In the genomic region with DNA sequence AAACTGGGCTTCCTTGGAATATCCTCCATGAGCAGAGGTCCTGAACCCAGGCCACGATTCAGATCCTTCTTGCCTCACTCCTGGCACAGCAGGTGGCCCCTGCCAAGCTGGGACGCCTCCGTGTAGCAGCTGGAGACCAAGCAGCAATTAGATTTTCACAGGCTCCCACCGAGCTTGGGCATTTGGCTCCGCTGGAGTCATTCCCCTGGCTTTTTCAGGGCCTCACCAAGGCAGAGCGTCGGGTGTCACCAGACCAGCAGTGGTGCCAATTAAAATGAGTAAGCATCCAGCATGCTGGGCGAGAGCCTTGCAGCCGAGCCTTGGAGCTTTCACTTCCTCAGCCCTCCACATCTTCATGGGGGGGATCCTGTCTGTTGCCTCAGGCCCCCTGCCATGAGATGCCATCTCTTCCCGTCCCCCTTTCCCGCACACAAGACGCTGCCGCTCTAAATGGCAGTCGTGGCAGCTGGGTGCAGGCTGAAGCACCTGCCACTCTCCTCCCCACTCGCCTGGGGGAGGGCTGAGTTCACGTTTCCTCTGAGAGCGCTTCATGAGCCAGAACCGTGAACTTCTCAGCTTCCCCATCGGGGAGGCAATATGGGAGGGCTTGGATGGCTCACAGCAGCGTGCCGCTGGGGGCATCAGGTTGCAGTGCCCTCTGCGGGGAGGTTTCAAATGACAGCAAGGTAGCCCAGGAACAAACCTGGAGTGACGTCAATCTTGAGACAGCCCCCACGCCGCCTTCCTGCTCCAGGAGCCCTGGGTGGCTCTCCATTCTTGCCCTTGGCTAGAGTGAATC, we compare ENCODE assay signal across 1 cellular context.
TF ChIP-seq lines count a peak whose summit lies in the region.

No MANE protein-coding gene starts in this region.

TF ChIP-seq in GM12878, 131 proteins besides CTCF, POLR2A, EP300 and RAD21 (continued from another document and continues in another):
- TF ChIP-seq HCFC1 (IDR thresholded peaks at IDR 0.05; ENCODE audit: low read length) = no peak; the same call in 1 of the 2 replicates
- TF ChIP-seq FOXM1 (IDR thresholded peaks at IDR 0.05; ENCODE audit: low read depth, low read length) = no peak
- no peak for TF ChIP-seq GABPA (IDR thresholded peaks at IDR 0.05; ENCODE audit: low read depth)
- no peak for TF ChIP-seq POU2F2 (IDR thresholded peaks at IDR 0.05; ENCODE audit: borderline replicate concordance, low read depth, low read length)
- TF ChIP-seq ZBED1 (IDR thresholded peaks at IDR 0.05; ENCODE audit: borderline replicate concordance) = no peak
- TF ChIP-seq, protein P1, sequence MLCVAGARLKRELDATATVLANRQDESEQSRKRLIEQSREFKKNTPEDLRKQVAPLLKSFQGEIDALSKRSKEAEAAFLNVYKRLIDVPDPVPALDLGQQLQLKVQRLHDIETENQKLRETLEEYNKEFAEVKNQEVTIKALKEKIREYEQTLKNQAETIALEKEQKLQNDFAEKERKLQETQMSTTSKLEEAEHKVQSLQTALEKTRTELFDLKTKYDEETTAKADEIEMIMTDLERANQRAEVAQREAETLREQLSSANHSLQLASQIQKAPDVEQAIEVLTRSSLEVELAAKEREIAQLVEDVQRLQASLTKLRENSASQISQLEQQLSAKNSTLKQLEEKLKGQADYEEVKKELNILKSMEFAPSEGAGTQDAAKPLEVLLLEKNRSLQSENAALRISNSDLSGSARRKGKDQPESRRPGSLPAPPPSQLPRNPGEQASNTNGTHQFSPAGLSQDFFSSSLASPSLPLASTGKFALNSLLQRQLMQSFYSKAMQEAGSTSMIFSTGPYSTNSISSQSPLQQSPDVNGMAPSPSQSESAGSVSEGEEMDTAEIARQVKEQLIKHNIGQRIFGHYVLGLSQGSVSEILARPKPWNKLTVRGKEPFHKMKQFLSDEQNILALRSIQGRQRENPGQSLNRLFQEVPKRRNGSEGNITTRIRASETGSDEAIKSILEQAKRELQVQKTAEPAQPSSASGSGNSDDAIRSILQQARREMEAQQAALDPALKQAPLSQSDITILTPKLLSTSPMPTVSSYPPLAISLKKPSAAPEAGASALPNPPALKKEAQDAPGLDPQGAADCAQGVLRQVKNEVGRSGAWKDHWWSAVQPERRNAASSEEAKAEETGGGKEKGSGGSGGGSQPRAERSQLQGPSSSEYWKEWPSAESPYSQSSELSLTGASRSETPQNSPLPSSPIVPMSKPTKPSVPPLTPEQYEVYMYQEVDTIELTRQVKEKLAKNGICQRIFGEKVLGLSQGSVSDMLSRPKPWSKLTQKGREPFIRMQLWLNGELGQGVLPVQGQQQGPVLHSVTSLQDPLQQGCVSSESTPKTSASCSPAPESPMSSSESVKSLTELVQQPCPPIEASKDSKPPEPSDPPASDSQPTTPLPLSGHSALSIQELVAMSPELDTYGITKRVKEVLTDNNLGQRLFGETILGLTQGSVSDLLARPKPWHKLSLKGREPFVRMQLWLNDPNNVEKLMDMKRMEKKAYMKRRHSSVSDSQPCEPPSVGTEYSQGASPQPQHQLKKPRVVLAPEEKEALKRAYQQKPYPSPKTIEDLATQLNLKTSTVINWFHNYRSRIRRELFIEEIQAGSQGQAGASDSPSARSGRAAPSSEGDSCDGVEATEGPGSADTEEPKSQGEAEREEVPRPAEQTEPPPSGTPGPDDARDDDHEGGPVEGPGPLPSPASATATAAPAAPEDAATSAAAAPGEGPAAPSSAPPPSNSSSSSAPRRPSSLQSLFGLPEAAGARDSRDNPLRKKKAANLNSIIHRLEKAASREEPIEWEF (IDR thresholded peaks at IDR 0.05; ENCODE audit: insufficient replicate concordance, low read depth, low read length) = no peak
- TF ChIP-seq PAX5 (IDR thresholded peaks at IDR 0.05; ENCODE audit: borderline replicate concordance, low read depth, low read length) = 0 out of 2 replicates have a peak, but pooled peaks have one; percentile 54
- TF ChIP-seq SIN3A (IDR thresholded peaks at IDR 0.05; ENCODE audit: low read depth, low read length) = no peak
- TF ChIP-seq BCL11A (IDR thresholded peaks at IDR 0.05; ENCODE audit: low read depth, low read length) = no peak
- no peak for TF ChIP-seq SMAD5 (IDR thresholded peaks at IDR 0.05; ENCODE audit: low read depth)
- peak; percentile 53 for TF ChIP-seq YY1 (IDR thresholded peaks at IDR 0.05; ENCODE audit: low read depth, low read length)
- TF ChIP-seq SIX5 (IDR thresholded peaks at IDR 0.05; ENCODE audit: low read depth, low read length, severe bottlenecking) = no peak
- TF ChIP-seq TCF7 (IDR thresholded peaks at IDR 0.05; ENCODE audit: borderline replicate concordance) = no peak
- no peak for TF ChIP-seq POLR2AphosphoS2 (IDR thresholded peaks at IDR 0.05; ENCODE audit: low read depth, low read length)
- TF ChIP-seq, protein P2, sequence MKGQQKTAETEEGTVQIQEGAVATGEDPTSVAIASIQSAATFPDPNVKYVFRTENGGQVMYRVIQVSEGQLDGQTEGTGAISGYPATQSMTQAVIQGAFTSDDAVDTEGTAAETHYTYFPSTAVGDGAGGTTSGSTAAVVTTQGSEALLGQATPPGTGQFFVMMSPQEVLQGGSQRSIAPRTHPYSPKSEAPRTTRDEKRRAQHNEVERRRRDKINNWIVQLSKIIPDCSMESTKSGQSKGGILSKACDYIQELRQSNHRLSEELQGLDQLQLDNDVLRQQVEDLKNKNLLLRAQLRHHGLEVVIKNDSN (IDR thresholded peaks at IDR 0.05; ENCODE audit: borderline replicate concordance, extremely low read length, insufficient read depth, low read depth, low read length) = no peak
- TF ChIP-seq ETV6 (conservative IDR thresholded peaks at IDR 0.05 in 1 of 2, IDR thresholded peaks at IDR 0.05 in 1 of 2; ENCODE audit: borderline replicate concordance in 1 of 2, low read depth in 1 of 2) = no peak; a peak in 1 of 4 replicates
- TF ChIP-seq FOXK2 (IDR thresholded peaks at IDR 0.05) = no peak
- TF ChIP-seq KLF5 (IDR thresholded peaks at IDR 0.05; ENCODE audit: partially characterized antibody) = peak; percentile 63
- peak; percentile 86 for TF ChIP-seq DPF2 (IDR thresholded peaks at IDR 0.05)
- peak; percentile 79 to 88; a peak in 3 of 4 replicates for TF ChIP-seq BHLHE40 (IDR thresholded peaks at IDR 0.05; ENCODE audit: borderline replicate concordance in 1 of 2, low read depth in 2 of 2, low read length in 1 of 2)
- TF ChIP-seq NRF1 (conservative IDR thresholded peaks at IDR 0.05; ENCODE audit: low read depth, low read length) = no peak
- TF ChIP-seq WRNIP1 (IDR thresholded peaks at IDR 0.05; ENCODE audit: borderline replicate concordance, low read depth, low read length) = no peak
- no peak for TF ChIP-seq JUND (IDR thresholded peaks at IDR 0.05; ENCODE audit: low read depth, low read length)
- peak; percentile 96 for TF ChIP-seq HDGF (IDR thresholded peaks at IDR 0.05)
- TF ChIP-seq, protein P3, sequence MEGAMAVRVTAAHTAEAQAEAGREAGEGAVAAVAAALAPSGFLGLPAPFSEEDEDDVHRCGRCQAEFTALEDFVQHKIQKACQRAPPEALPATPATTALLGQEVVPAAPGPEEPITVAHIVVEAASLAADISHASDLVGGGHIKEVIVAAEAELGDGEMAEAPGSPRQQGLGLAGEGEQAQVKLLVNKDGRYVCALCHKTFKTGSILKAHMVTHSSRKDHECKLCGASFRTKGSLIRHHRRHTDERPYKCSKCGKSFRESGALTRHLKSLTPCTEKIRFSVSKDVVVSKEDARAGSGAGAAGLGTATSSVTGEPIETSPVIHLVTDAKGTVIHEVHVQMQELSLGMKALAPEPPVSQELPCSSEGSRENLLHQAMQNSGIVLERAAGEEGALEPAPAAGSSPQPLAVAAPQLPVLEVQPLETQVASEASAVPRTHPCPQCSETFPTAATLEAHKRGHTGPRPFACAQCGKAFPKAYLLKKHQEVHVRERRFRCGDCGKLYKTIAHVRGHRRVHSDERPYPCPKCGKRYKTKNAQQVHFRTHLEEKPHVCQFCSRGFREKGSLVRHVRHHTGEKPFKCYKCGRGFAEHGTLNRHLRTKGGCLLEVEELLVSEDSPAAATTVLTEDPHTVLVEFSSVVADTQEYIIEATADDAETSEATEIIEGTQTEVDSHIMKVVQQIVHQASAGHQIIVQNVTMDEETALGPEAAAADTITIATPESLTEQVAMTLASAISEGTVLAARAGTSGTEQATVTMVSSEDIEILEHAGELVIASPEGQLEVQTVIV (IDR thresholded peaks at IDR 0.05; ENCODE audit: borderline replicate concordance, partially characterized antibody) = no peak
- TF ChIP-seq, protein P4, sequence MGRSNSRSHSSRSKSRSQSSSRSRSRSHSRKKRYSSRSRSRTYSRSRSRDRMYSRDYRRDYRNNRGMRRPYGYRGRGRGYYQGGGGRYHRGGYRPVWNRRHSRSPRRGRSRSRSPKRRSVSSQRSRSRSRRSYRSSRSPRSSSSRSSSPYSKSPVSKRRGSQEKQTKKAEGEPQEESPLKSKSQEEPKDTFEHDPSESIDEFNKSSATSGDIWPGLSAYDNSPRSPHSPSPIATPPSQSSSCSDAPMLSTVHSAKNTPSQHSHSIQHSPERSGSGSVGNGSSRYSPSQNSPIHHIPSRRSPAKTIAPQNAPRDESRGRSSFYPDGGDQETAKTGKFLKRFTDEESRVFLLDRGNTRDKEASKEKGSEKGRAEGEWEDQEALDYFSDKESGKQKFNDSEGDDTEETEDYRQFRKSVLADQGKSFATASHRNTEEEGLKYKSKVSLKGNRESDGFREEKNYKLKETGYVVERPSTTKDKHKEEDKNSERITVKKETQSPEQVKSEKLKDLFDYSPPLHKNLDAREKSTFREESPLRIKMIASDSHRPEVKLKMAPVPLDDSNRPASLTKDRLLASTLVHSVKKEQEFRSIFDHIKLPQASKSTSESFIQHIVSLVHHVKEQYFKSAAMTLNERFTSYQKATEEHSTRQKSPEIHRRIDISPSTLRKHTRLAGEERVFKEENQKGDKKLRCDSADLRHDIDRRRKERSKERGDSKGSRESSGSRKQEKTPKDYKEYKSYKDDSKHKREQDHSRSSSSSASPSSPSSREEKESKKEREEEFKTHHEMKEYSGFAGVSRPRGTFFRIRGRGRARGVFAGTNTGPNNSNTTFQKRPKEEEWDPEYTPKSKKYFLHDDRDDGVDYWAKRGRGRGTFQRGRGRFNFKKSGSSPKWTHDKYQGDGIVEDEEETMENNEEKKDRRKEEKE (IDR thresholded peaks at IDR 0.05) = no peak
- TF ChIP-seq, protein P5, sequence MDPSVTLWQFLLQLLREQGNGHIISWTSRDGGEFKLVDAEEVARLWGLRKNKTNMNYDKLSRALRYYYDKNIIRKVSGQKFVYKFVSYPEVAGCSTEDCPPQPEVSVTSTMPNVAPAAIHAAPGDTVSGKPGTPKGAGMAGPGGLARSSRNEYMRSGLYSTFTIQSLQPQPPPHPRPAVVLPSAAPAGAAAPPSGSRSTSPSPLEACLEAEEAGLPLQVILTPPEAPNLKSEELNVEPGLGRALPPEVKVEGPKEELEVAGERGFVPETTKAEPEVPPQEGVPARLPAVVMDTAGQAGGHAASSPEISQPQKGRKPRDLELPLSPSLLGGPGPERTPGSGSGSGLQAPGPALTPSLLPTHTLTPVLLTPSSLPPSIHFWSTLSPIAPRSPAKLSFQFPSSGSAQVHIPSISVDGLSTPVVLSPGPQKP (IDR thresholded peaks at IDR 0.05; ENCODE audit: low read depth, low read length) = no peak
- TF ChIP-seq, protein P6, sequence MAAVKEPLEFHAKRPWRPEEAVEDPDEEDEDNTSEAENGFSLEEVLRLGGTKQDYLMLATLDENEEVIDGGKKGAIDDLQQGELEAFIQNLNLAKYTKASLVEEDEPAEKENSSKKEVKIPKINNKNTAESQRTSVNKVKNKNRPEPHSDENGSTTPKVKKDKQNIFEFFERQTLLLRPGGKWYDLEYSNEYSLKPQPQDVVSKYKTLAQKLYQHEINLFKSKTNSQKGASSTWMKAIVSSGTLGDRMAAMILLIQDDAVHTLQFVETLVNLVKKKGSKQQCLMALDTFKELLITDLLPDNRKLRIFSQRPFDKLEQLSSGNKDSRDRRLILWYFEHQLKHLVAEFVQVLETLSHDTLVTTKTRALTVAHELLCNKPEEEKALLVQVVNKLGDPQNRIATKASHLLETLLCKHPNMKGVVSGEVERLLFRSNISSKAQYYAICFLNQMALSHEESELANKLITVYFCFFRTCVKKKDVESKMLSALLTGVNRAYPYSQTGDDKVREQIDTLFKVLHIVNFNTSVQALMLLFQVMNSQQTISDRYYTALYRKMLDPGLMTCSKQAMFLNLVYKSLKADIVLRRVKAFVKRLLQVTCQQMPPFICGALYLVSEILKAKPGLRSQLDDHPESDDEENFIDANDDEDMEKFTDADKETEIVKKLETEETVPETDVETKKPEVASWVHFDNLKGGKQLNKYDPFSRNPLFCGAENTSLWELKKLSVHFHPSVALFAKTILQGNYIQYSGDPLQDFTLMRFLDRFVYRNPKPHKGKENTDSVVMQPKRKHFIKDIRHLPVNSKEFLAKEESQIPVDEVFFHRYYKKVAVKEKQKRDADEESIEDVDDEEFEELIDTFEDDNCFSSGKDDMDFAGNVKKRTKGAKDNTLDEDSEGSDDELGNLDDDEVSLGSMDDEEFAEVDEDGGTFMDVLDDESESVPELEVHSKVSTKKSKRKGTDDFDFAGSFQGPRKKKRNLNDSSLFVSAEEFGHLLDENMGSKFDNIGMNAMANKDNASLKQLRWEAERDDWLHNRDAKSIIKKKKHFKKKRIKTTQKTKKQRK (IDR thresholded peaks at IDR 0.05; ENCODE audit: low read depth, low read length) = no peak
- TF ChIP-seq IRF3 (IDR thresholded peaks at IDR 0.05) = no peak; the same call in 1 of the 2 replicates
- no peak for TF ChIP-seq RELA (IDR thresholded peaks at IDR 0.05; ENCODE audit: borderline replicate concordance, partially characterized antibody)
- TF ChIP-seq RFX5 (IDR thresholded peaks at IDR 0.05; ENCODE audit: low read depth, low read length) = no peak
- no peak for TF ChIP-seq CEBPB (IDR thresholded peaks at IDR 0.05; ENCODE audit: borderline replicate concordance in 1 of 2, low read depth in 2 of 2, low read length in 2 of 2)
- no peak for TF ChIP-seq CHD1 (IDR thresholded peaks at IDR 0.05; ENCODE audit: low read depth, low read length)
- no peak for TF ChIP-seq ZNF24 (IDR thresholded peaks at IDR 0.05)
